8 cellular contexts compared by ENCODE assay signal in genomic region chr12:31491819-31492598, GRCh38.
DNase-seq lines count a peak whose midpoint lies in the region; ATAC-seq and TF ChIP-seq lines count a peak whose summit lies in the region.

No MANE protein-coding gene starts in this region.

- no peak overlapping the region for H3K9ac ChIP-seq in HUES6 (ENCODE audit: low read length)

- DNase-seq in AG08395 (ENCODE audit: low spot score) (peak; percentile 45), body of pancreas (peak in 1 of 4 donors; percentile 11), left kidney (ENCODE audit: low read depth, low spot score) (peak; percentile 85), middle frontal gyrus (ENCODE audit: extremely low spot score, low spot score) (no peak), NCI-H2171 treated with DMSO at 0.1 percent for 48 hours (lab: John Stamatoyannopoulos, UW) (no peak), NCI-H82 treated with DMSO at 0.1 percent for 48 hours (lab: John Stamatoyannopoulos, UW; ENCODE audit: unreplicated experiment) (no peak)
- DNase-seq in activated effector memory CD4-positive, alpha-beta T cell treated with Interleukin-2 at 50 U/mL for 16 hours = no peak

- H3K27ac ChIP-seq in HUES6 (ENCODE audit: low read depth, low read length) (peak overlapping the region; percentile 78; the same call in 1 of the 2 replicates), body of pancreas (peak overlapping the region in 2 of 4 donors; percentile 1 to 33)

- H3K4me3 ChIP-seq in HUES6 (ENCODE audit: low read depth, low read length) (no peak overlapping the region), body of pancreas (no peak overlapping the region)

- H3K36me3 ChIP-seq in HUES6 (ENCODE audit: control insufficient read depth, insufficient read depth, low read length) = peaks cover 2% of the 10 kb centered on the region; the same call in 1 of the 2 replicates
- no peaks in the 10 kb centered on the region for H3K36me3 ChIP-seq in body of pancreas (replicated peaks in 1 of 2; ENCODE audit: insufficient read depth in 1 of 2, low read depth in 2 of 2)

- H3K9me3 ChIP-seq in HUES6 (ENCODE audit: control insufficient read depth, insufficient read depth, low read depth, low read length) (no peaks in the 10 kb centered on the region), body of pancreas (no peaks in the 10 kb centered on the region)

- ATAC-seq in body of pancreas = peak; percentile 40

- no peak for TF ChIP-seq CTCF in body of pancreas (IDR thresholded peaks at IDR 0.05)

- no peak for TF ChIP-seq POLR2A in body of pancreas (IDR thresholded peaks at IDR 0.05)

- H3K27me3 ChIP-seq in HUES6 (ENCODE audit: control insufficient read depth, insufficient read depth, low read length) = no peaks in the 10 kb centered on the region
- no peaks in the 10 kb centered on the region for H3K27me3 ChIP-seq in body of pancreas

- H3K4me1 ChIP-seq in HUES6 (ENCODE audit: control insufficient read depth, insufficient read depth, low read length) = peaks cover 20% of the 10 kb centered on the region
- peaks cover 12% of the 10 kb centered on the region for H3K4me1 ChIP-seq in body of pancreas

- WGBS in body of pancreas, 2 donors = 54 to 68% methylated on average over 5 of the region's 5 CpGs

- intact Hi-C loops in body of pancreas (cut with DNase I) = no loop called here

Comparison
In these comparisons a context has a peak if more than half of its experiments do, and no peak if none do; other contexts are left out.
1. DNase-seq: peak in AG08395 (single experiment) and left kidney (single experiment); none in middle frontal gyrus (single experiment), NCI-H2171 treated with DMSO at 0.1 percent for 48 hours (single experiment), NCI-H82 treated with DMSO at 0.1 percent for 48 hours (single experiment) and activated effector memory CD4-positive, alpha-beta T cell treated with Interleukin-2 at 50 U/mL for 16 hours (single experiment).